In genomic region chr18:34771958-34772357, GRCh38 we compare ENCODE assay signal across 1 cellular context.
TF ChIP-seq lines count a peak whose summit lies in the region.

No MANE protein-coding gene starts in this region.

TF ChIP-seq in GM23338, 12 proteins besides CTCF, POLR2A, EP300 and RAD21 (continued from another document):
- no peak for TF ChIP-seq JUNB (IDR thresholded peaks at IDR 0.05; ENCODE audit: unreplicated experiment)
- no peak for TF ChIP-seq ZNF114 (CRISPR knock-in tag; IDR thresholded peaks at IDR 0.05)
- TF ChIP-seq ZNF331 (CRISPR knock-in tag; IDR thresholded peaks at IDR 0.05; ENCODE audit: low read depth) = no peak
- no peak for TF ChIP-seq STAT1 (IDR thresholded peaks at IDR 0.05; ENCODE audit: unreplicated experiment)
- TF ChIP-seq, protein P1, sequence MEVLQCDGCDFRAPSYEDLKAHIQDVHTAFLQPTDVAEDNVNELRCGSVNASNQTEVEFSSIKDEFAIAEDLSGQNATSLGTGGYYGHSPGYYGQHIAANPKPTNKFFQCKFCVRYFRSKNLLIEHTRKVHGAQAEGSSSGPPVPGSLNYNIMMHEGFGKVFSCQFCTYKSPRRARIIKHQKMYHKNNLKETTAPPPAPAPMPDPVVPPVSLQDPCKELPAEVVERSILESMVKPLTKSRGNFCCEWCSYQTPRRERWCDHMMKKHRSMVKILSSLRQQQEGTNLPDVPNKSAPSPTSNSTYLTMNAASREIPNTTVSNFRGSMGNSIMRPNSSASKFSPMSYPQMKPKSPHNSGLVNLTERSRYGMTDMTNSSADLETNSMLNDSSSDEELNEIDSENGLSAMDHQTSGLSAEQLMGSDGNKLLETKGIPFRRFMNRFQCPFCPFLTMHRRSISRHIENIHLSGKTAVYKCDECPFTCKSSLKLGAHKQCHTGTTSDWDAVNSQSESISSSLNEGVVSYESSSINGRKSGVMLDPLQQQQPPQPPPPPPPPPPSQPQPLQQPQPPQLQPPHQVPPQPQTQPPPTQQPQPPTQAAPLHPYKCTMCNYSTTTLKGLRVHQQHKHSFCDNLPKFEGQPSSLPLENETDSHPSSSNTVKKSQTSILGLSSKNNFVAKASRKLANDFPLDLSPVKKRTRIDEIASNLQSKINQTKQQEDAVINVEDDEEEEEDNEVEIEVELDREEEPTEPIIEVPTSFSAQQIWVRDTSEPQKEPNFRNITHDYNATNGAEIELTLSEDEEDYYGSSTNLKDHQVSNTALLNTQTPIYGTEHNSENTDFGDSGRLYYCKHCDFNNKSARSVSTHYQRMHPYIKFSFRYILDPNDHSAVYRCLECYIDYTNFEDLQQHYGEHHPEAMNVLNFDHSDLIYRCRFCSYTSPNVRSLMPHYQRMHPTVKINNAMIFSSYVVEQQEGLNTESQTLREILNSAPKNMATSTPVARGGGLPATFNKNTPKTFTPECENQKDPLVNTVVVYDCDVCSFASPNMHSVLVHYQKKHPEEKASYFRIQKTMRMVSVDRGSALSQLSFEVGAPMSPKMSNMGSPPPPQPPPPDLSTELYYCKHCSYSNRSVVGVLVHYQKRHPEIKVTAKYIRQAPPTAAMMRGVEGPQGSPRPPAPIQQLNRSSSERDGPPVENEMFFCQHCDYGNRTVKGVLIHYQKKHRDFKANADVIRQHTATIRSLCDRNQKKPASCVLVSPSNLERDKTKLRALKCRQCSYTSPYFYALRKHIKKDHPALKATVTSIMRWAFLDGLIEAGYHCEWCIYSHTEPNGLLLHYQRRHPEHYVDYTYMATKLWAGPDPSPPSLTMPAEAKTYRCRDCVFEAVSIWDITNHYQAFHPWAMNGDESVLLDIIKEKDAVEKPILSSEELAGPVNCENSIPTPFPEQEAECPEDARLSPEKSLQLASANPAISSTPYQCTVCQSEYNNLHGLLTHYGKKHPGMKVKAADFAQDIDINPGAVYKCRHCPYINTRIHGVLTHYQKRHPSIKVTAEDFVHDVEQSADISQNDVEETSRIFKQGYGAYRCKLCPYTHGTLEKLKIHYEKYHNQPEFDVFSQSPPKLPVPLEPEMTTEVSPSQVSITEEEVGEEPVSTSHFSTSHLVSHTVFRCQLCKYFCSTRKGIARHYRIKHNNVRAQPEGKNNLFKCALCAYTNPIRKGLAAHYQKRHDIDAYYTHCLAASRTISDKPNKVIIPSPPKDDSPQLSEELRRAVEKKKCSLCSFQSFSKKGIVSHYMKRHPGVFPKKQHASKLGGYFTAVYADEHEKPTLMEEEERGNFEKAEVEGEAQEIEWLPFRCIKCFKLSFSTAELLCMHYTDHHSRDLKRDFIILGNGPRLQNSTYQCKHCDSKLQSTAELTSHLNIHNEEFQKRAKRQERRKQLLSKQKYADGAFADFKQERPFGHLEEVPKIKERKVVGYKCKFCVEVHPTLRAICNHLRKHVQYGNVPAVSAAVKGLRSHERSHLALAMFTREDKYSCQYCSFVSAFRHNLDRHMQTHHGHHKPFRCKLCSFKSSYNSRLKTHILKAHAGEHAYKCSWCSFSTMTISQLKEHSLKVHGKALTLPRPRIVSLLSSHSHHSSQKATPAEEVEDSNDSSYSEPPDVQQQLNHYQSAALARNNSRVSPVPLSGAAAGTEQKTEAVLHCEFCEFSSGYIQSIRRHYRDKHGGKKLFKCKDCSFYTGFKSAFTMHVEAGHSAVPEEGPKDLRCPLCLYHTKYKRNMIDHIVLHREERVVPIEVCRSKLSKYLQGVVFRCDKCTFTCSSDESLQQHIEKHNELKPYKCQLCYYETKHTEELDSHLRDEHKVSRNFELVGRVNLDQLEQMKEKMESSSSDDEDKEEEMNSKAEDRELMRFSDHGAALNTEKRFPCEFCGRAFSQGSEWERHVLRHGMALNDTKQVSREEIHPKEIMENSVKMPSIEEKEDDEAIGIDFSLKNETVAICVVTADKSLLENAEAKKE (CRISPR knock-in tag; IDR thresholded peaks at IDR 0.05) = no peak
- TF ChIP-seq POLR2AphosphoS5 (IDR thresholded peaks at IDR 0.05; ENCODE audit: low read depth) = no peak
- no peak for TF ChIP-seq CREB1 (CRISPR knock-in tag; IDR thresholded peaks at IDR 0.05; ENCODE audit: low read depth)
- no peak for TF ChIP-seq REST (IDR thresholded peaks at IDR 0.05; ENCODE audit: unreplicated experiment)
- no peak for TF ChIP-seq NANOG (IDR thresholded peaks at IDR 0.05; ENCODE audit: borderline replicate concordance)
- TF ChIP-seq EZH2phosphoT487 (IDR thresholded peaks at IDR 0.05; ENCODE audit: unreplicated experiment) = no peak
